ENCODE assay signal across 18 cellular contexts in the genomic region with DNA sequence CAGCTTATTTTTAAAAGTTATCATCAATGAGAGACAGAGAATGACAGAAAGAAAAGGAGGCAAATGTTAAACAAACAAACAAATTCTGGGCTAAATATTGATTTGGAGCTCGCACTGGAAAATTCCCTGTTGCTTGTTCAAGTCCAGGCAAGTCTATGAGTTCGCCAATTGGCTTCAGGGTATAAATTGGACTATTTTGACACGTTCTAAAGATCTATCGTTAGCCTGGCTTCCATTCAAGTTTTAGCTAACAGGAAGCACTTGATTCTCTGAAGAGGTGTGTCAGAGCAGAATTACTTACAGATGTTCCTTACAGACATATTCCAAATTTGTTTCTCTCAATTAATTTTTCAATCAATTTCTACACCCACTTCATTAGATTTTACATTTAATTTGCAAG. TPM values are rescaled to one million over a fixed set of nuclear protein-coding genes. Genes with fewer than 3 reads are reported as not detected.
A peak's percentile ranks its signal among the peaks of the same experiment; 100 is the strongest.
DNase-seq lines count a peak whose midpoint lies in the region; ATAC-seq and TF ChIP-seq lines count a peak whose summit lies in the region.
"Had no signal": no experiment of that assay in that cellular context is flagged by ENCODE, and none has a peak within 500 bp of the region (broad histone marks: within the 10 kb centered on the region; RNA-seq: fewer than 3 reads in every experiment).

No MANE protein-coding gene starts in this region.

- no peak overlapping the region for H3K4ac ChIP-seq in mesenchymal stem cell (ENCODE audit: low read depth in 1 of 2, low read length in 2 of 2)

- no peaks in the 10 kb centered on the region for H3K36me3 ChIP-seq in adipocyte (ENCODE audit: control insufficient read depth, insufficient read depth, low read length, severe bottlenecking)
- no peaks in the 10 kb centered on the region for H3K36me3 ChIP-seq in mesenchymal stem cell (ENCODE audit: control insufficient read depth in 1 of 2, insufficient read depth in 2 of 2, low read depth in 1 of 2, low read length in 2 of 2)
- H3K36me3 ChIP-seq: left ventricle myocardium inferior, transverse colon had no signal

- H3K79me1 ChIP-seq in mesenchymal stem cell (replicated peaks; ENCODE audit: low read length, poor library complexity, severe bottlenecking): no peaks in the 10 kb centered on the region

- no peak overlapping the region for H3K23ac ChIP-seq in mesenchymal stem cell (ENCODE audit: low read length in 2 of 2)

- no peaks in the 10 kb centered on the region for H3K27me3 ChIP-seq in adipocyte (replicated peaks; ENCODE audit: control insufficient read depth, insufficient read depth, low read length)
- no peaks in the 10 kb centered on the region for H3K27me3 ChIP-seq in mesenchymal stem cell (ENCODE audit: control insufficient read depth in 1 of 2, insufficient read depth in 1 of 2, low read length in 2 of 2)
- H3K27me3 ChIP-seq: transverse colon had no signal

- ATAC-seq in GM19023 (IDR thresholded peaks at IDR 0.05; ENCODE audit: unreplicated experiment) (no peak), GM19351 (IDR thresholded peaks at IDR 0.05; ENCODE audit: unreplicated experiment) (no peak)
- ATAC-seq: activated CD8-positive, alpha-beta T cell treated with anti-CD3 and anti-CD28 coated beads, Interleukin-2, amount 10 ng/mL, durations not matched to agents 7 days and 5 days; HepG2 had no signal

- H3K36me3 Mint-ChIP-seq in mesothelial cell of epicardium: peaks cover 11% of the 10 kb centered on the region

- H3K9me3 ChIP-seq in adipocyte (ENCODE audit: control insufficient read depth, low read length) (no peaks in the 10 kb centered on the region), mesenchymal stem cell (ENCODE audit: control insufficient read depth, low read length) (peaks cover 18% of the 10 kb centered on the region)
- H3K9me3 ChIP-seq: transverse colon had no signal

- peaks cover 34% of the 10 kb centered on the region for H3K9me3 Mint-ChIP-seq in mesothelial cell of epicardium

- TF ChIP-seq CTCF in mesothelial cell of epicardium (IDR thresholded peaks at IDR 0.05; ENCODE audit: unreplicated experiment): no peak

- H3K4me1 ChIP-seq in adipocyte (ENCODE audit: control insufficient read depth, insufficient read depth, low read length): peaks cover 23% of the 10 kb centered on the region
- no peaks in the 10 kb centered on the region for H3K4me1 ChIP-seq in mesenchymal stem cell (ENCODE audit: control insufficient read depth, insufficient read depth, low read depth, low read length)
- H3K4me1 ChIP-seq: transverse colon had no signal

- no peak overlapping the region for H2BK120ac ChIP-seq in mesenchymal stem cell (ENCODE audit: low read depth, low read length)

- H4K91ac ChIP-seq in mesenchymal stem cell (ENCODE audit: low read length): no peak overlapping the region

- no peak overlapping the region for H4K8ac ChIP-seq in mesenchymal stem cell (ENCODE audit: low read length)

- 52% methylated on average over 4 of the region's 4 CpGs for WGBS in mesenchymal stem cell

- peak; percentile 30 for DNase-seq in Daoy (ENCODE audit: low read depth)
- peak; percentile 19 for DNase-seq in NCI-H2029 (lab: John Stamatoyannopoulos, UW)
- no peak for DNase-seq in adipocyte (ENCODE audit: low read depth)
- DNase-seq in mesenchymal stem cell: no peak
- no peak for DNase-seq in SHP77 treated with DMSO at 0.1 percent for 48 hours (lab: John Stamatoyannopoulos, UW)
- no peak for DNase-seq in mesothelial cell of epicardium (ENCODE audit: low spot score in 2 of 2, unreplicated experiment in 2 of 2)
- DNase-seq: activated CD8-positive, alpha-beta T cell treated with anti-CD3 and anti-CD28 coated beads, Interleukin-2, amount 10 ng/mL, durations not matched to agents 7 days and 5 days; CD8-positive, alpha-beta memory T cell; cortex of kidney; left ventricle myocardium inferior; naive B cell; NCI-H82; transverse colon had no signal

- H3K4me3 ChIP-seq in adipocyte (ENCODE audit: low read length): no peak overlapping the region
- H3K4me3 ChIP-seq in mesenchymal stem cell (ENCODE audit: insufficient read depth in 1 of 2, low read depth in 1 of 2, low read length in 2 of 2): no peak overlapping the region
- H3K4me3 ChIP-seq: left ventricle myocardium inferior, transverse colon had no signal

- H3K9ac ChIP-seq in adipocyte (ENCODE audit: low read length) (peak overlapping the region; percentile 11), mesenchymal stem cell (ENCODE audit: low read length) (peak overlapping the region; percentile 50)

- peaks cover 27% of the 10 kb centered on the region for H3K4me1 Mint-ChIP-seq in mesothelial cell of epicardium
- H3K4me1 Mint-ChIP-seq: CD8-positive, alpha-beta memory T cell; naive B cell had no signal

- no peak overlapping the region for H3K14ac ChIP-seq in mesenchymal stem cell (ENCODE audit: low read length in 2 of 2)

- no peak overlapping the region for H2AK5ac ChIP-seq in mesenchymal stem cell (ENCODE audit: low read length, severe bottlenecking)

- no peak overlapping the region for H2AFZ ChIP-seq in mesenchymal stem cell (ENCODE audit: low read depth, low read length)

- no peak overlapping the region for H2BK15ac ChIP-seq in mesenchymal stem cell (ENCODE audit: low read depth, poor library complexity, severe bottlenecking)

- H2BK5ac ChIP-seq in mesenchymal stem cell (ENCODE audit: low read depth, low read length, poor library complexity, severe bottlenecking): no peak overlapping the region

- no peak overlapping the region for H3K4me3 Mint-ChIP-seq in mesothelial cell of epicardium
- H3K4me3 Mint-ChIP-seq: activated CD8-positive, alpha-beta T cell treated with anti-CD3 and anti-CD28 coated beads, Interleukin-2, amount 10 ng/mL, durations not matched to agents 7 days and 5 days; CD8-positive, alpha-beta memory T cell had no signal

- peak overlapping the region; percentile 12 to 21 for H3K18ac ChIP-seq in mesenchymal stem cell (ENCODE audit: low read depth in 1 of 2, low read length in 2 of 2)

- no peak overlapping the region for H2BK12ac ChIP-seq in mesenchymal stem cell (ENCODE audit: low read length in 2 of 2)

- H3K4me2 ChIP-seq in mesenchymal stem cell (ENCODE audit: low read length, poor library complexity, severe bottlenecking): no peak overlapping the region

- H3K27ac Mint-ChIP-seq in mesothelial cell of epicardium: no peak overlapping the region
- H3K27ac Mint-ChIP-seq: activated CD8-positive, alpha-beta T cell treated with anti-CD3 and anti-CD28 coated beads, Interleukin-2, amount 10 ng/mL, durations not matched to agents 7 days and 5 days; activated T-helper 2 cell treated with anti-CD3 and anti-CD28 coated beads, Interferon-gamma antibody, Interleukin-2, Interleukin-4, amounts not matched to agents 10 μg/mL and 5 μg/mL and 100 μg/mL, durations not matched to agents 14 hours and 24 hours and 36 hours; CD8-positive, alpha-beta memory T cell had no signal

- H3K27ac ChIP-seq in mesenchymal stem cell (ENCODE audit: low read length, poor library complexity, severe bottlenecking): no peak overlapping the region
- H3K27ac ChIP-seq: left ventricle myocardium inferior, transverse colon had no signal

- no peaks in the 10 kb centered on the region for H3K27me3 Mint-ChIP-seq in mesothelial cell of epicardium (ENCODE audit: low read depth)

RNA-seq across cellular contexts. Expression of a gene that starts 15.8 kb away (rescaled TPM):
- not detected in 2 replicates for total RNA-seq in Daoy (2014; rRNA removed; shearing (Covaris generic))
- polyA plus RNA-seq in mesenchymal stem cell (2013, experiment 1 of 2): 0.01 TPM
- not detected for polyA plus RNA-seq in mesenchymal stem cell (2013, experiment 2 of 2)
- not detected in 3 replicates for total RNA-seq in mesothelial cell of epicardium
- total RNA-seq: activated CD8-positive, alpha-beta T cell treated with anti-CD3 and anti-CD28 coated beads, Interleukin-2, amount 10 ng/mL, durations not matched to agents 7 days and 5 days; activated T-helper 2 cell treated with anti-CD3 and anti-CD28 coated beads, Interferon-gamma antibody, Interleukin-2, Interleukin-4, amounts not matched to agents 10 μg/mL and 5 μg/mL and 100 μg/mL, durations not matched to agents 14 hours and 24 hours and 36 hours; CD8-positive, alpha-beta memory T cell; H4; HepG2; left ventricle myocardium inferior; transverse colon had no signal
- polyA plus RNA-seq: CD8-positive, alpha-beta memory T cell; HepG2 had no signal

Comparison
In these comparisons a context has a peak if more than half of its experiments do, and no peak if none do; other contexts are left out.
1. DNase-seq: peak in Daoy (single experiment) and NCI-H2029 (single experiment); none in adipocyte (single experiment), mesenchymal stem cell (single experiment), SHP77 treated with DMSO at 0.1 percent for 48 hours (single experiment) and mesothelial cell of epicardium (0 of 2).